ENCODE assay signal across 33 cellular contexts in genomic region chr16:61195006-61195405, GRCh38.
"Had no signal": no experiment of that assay in that cellular context is flagged by ENCODE, and none has a peak within 500 bp of the region (broad histone marks: within the 10 kb centered on the region; RNA-seq: fewer than 3 reads in every experiment).

No MANE protein-coding gene starts in this region.

- H3K27me3 Mint-ChIP-seq: activated B cell treated with CpG ODN at 0.5 μM for 24 hours; activated CD4-positive, alpha-beta memory T cell treated with anti-CD3 and anti-CD28 coated beads for 36 hours; activated CD4-positive, alpha-beta T cell treated with anti-CD3 and anti-CD28 coated beads, Interleukin-2, amount 10 ng/mL, durations not matched to agents 24 days and 14 days; activated CD8-positive, alpha-beta T cell treated with anti-CD3 and anti-CD28 coated beads for 36 hours; activated naive CD8-positive, alpha-beta T cell treated with anti-CD3 and anti-CD28 coated beads for 36 hours; activated T-helper 17 cell treated with anti-CD3 and anti-CD28 coated beads, Interleukin-2, amount 50 U/mL, for 72 hours had no signal

- ATAC-seq: activated CD8-positive, alpha-beta T cell treated with anti-CD3 and anti-CD28 coated beads for 36 hours; activated naive CD4-positive, alpha-beta T cell treated with anti-CD3 and anti-CD28 coated beads, Interleukin-2, amount 50 U/mL, for 72 hours; activated T-cell treated with anti-CD3 and anti-CD28 coated beads, Interleukin-2, amount 50 U/mL, for 4 hours; activated T-cell treated with anti-CD3 and anti-CD28 coated beads, Interleukin-2, amount 50 U/mL, for 72 hours; activated T-helper 17 cell treated with anti-CD3 and anti-CD28 coated beads, Interleukin-2, amount 50 U/mL, for 72 hours; body of pancreas had no signal

- H3K9me3 ChIP-seq: adrenal gland, body of pancreas, breast epithelium had no signal

- H3K36me3 ChIP-seq: adrenal gland, brain microvascular endothelial cell, breast epithelium had no signal

- H3K27ac Mint-ChIP-seq: activated B cell treated with CpG ODN at 0.5 μM for 24 hours; activated CD4-positive, alpha-beta memory T cell treated with anti-CD3 and anti-CD28 coated beads for 36 hours; activated CD4-positive, alpha-beta T cell treated with anti-CD3 and anti-CD28 coated beads, Interleukin-2, amount 10 ng/mL, durations not matched to agents 24 days and 14 days; activated CD8-positive, alpha-beta T cell treated with anti-CD3 and anti-CD28 coated beads for 36 hours; activated naive CD4-positive, alpha-beta T cell treated with anti-CD3 and anti-CD28 coated beads for 36 hours; activated naive CD4-positive, alpha-beta T cell treated with anti-CD3 and anti-CD28 coated beads, Interleukin-2, amount 50 U/mL, for 72 hours; activated naive CD8-positive, alpha-beta T cell treated with anti-CD3 and anti-CD28 coated beads for 36 hours; activated T-cell treated with anti-CD3 and anti-CD28 coated beads, Interleukin-2, amount 50 U/mL, for 72 hours; activated T-helper 1 cell treated with anti-CD3 and anti-CD28 coated beads, Interleukin-12 subunit alpha, Interleukin-12 subunit beta, Interleukin-2, Interleukin-4 antibody, amounts not matched to agents 30 ng/mL and 10 ng/mL and 1 ng/mL, durations not matched to agents 14 hours and 24 hours and 36 hours; activated T-helper 17 cell treated with anti-CD3 and anti-CD28 coated beads, Interleukin-2, amount 50 U/mL, for 72 hours; T-helper 2 cell treated with Interferon-gamma antibody and Interleukin-4, amounts not matched to agents 5 μg/mL and 100 μg/mL, for 36 hours had no signal

- H3K4me3 Mint-ChIP-seq: activated B cell treated with CpG ODN at 0.5 μM for 24 hours; activated CD4-positive, alpha-beta memory T cell treated with anti-CD3 and anti-CD28 coated beads for 36 hours; activated CD4-positive, alpha-beta T cell treated with anti-CD3 and anti-CD28 coated beads, Interleukin-2, amount 10 ng/mL, durations not matched to agents 24 days and 14 days; activated CD8-positive, alpha-beta T cell treated with anti-CD3 and anti-CD28 coated beads for 36 hours; activated naive CD4-positive, alpha-beta T cell treated with anti-CD3 and anti-CD28 coated beads for 36 hours; activated naive CD8-positive, alpha-beta T cell treated with anti-CD3 and anti-CD28 coated beads for 36 hours; activated T-cell treated with anti-CD3 and anti-CD28 coated beads, Interleukin-2, amount 50 U/mL, for 4 hours; activated T-cell treated with anti-CD3 and anti-CD28 coated beads, Interleukin-2, amount 50 U/mL, for 72 hours; activated T-helper 1 cell treated with anti-CD3 and anti-CD28 coated beads, Interleukin-12 subunit alpha, Interleukin-12 subunit beta, Interleukin-2, Interleukin-4 antibody, amounts not matched to agents 30 ng/mL and 10 ng/mL and 1 ng/mL, durations not matched to agents 14 hours and 24 hours and 36 hours; activated T-helper 17 cell treated with anti-CD3 and anti-CD28 coated beads, Interleukin-2, amount 50 U/mL, for 72 hours; T-helper 2 cell treated with Interferon-gamma antibody and Interleukin-4, amounts not matched to agents 5 μg/mL and 100 μg/mL, for 36 hours had no signal

- H3K4me3 ChIP-seq: adrenal gland, body of pancreas, breast epithelium had no signal

- H3K27ac ChIP-seq: adrenal gland, body of pancreas, brain microvascular endothelial cell, breast epithelium, VCaP had no signal

- H3K4me1 Mint-ChIP-seq: activated B cell treated with CpG ODN at 0.5 μM for 24 hours; activated CD4-positive, alpha-beta T cell treated with anti-CD3 and anti-CD28 coated beads, Interleukin-2, amount 10 ng/mL, durations not matched to agents 24 days and 14 days; activated naive CD8-positive, alpha-beta T cell treated with anti-CD3 and anti-CD28 coated beads for 36 hours; activated T-helper 17 cell treated with anti-CD3 and anti-CD28 coated beads, Interleukin-2, amount 50 U/mL, for 72 hours had no signal

- H3K36me3 Mint-ChIP-seq: activated CD4-positive, alpha-beta memory T cell treated with anti-CD3 and anti-CD28 coated beads for 36 hours; activated naive CD8-positive, alpha-beta T cell treated with anti-CD3 and anti-CD28 coated beads for 36 hours had no signal

- DNase-seq: activated B cell treated with CpG ODN at 0.5 μM for 24 hours; activated CD4-positive, alpha-beta memory T cell treated with anti-CD3 and anti-CD28 coated beads for 36 hours; activated CD4-positive, alpha-beta T cell treated with anti-CD3 and anti-CD28 coated beads for 4 hours; activated CD4-positive, alpha-beta T cell treated with anti-CD3 and anti-CD28 coated beads, Interleukin-2, amount 10 ng/mL, durations not matched to agents 24 days and 14 days; activated CD4-positive, alpha-beta T cell treated with anti-CD3 and anti-CD28 coated beads, Interleukin-2, amount 50 U/mL, for 1 hour; activated CD4-positive, alpha-beta T cell treated with anti-CD3 and anti-CD28 coated beads, Interleukin-2, amount 50 U/mL, for 4 hours; activated CD4-positive, CD25-positive, alpha-beta regulatory T cell treated with anti-CD3 and anti-CD28 coated beads, Interleukin-2, amount 50 U/mL, for 72 hours; activated CD8-positive, alpha-beta memory T cell treated with anti-CD3 and anti-CD28 coated beads, Interleukin-2, amount 50 U/mL, for 4 hours; activated CD8-positive, alpha-beta T cell treated with anti-CD3 and anti-CD28 coated beads for 36 hours; activated effector memory CD4-positive, alpha-beta T cell treated with anti-CD3 and anti-CD28 coated beads, Interleukin-2, amount 50 U/mL, for 16 hours; activated gamma-delta T cell treated with Interleukin-2 at 50 U/mL for 16 hours; activated naive CD4-positive, alpha-beta T cell; activated naive CD4-positive, alpha-beta T cell treated with anti-CD3 and anti-CD28 coated beads for 36 hours; activated naive CD4-positive, alpha-beta T cell treated with anti-CD3 and anti-CD28 coated beads, Interleukin-2, amount 50 U/mL, for 16 hours; activated naive CD8-positive, alpha-beta T cell treated with anti-CD3 and anti-CD28 coated beads for 36 hours; activated T-cell treated with anti-CD3 and anti-CD28 coated beads for 4 hours; activated T-cell treated with anti-CD3 and anti-CD28 coated beads, Interleukin-2, amount 50 U/mL, for 1 hour; activated T-cell treated with anti-CD3 and anti-CD28 coated beads, Interleukin-2, amount 50 U/mL, for 4 hours; activated T-cell treated with anti-CD3 and anti-CD28 coated beads, Interleukin-2, amount 50 U/mL, for 72 hours; adrenal gland; amniotic stem cell; aorta; body of pancreas; brain microvascular endothelial cell; central memory CD4-positive, alpha-beta T cell; T-helper 2 cell; T-helper 9 cell had no signal

- H3K27me3 ChIP-seq: adrenal gland, body of pancreas, brain microvascular endothelial cell, breast epithelium had no signal

- H3K4me1 ChIP-seq: adrenal gland, body of pancreas, breast epithelium had no signal
